8 cellular contexts compared by ENCODE assay signal in genomic region chrX:103063918-103064434, GRCh38. TPM values are rescaled to one million over a fixed set of nuclear protein-coding genes. Genes with fewer than 3 reads are reported as not detected.
DNase-seq lines count a peak whose midpoint lies in the region; ATAC-seq and TF ChIP-seq lines count a peak whose summit lies in the region.

Gene BEX1 (minus strand): TSS chrX:103064171. CDS start chrX:103063274, 897 bp downstream.

- DNase-seq in GM03348 (ENCODE audit: low spot score), result peak; percentile 27
- peak; percentile 87 for DNase-seq in NCI-H2171 treated with DMSO at 0.1 percent for 48 hours (lab: John Stamatoyannopoulos, UW)
- DNase-seq in ascending aorta (ENCODE audit: low spot score in 2 of 2), result no peak
- DNase-seq in stimulated activated CD4-positive, alpha-beta T cell treated with anti-CD3 and anti-CD28 coated beads, Interleukin-4, amount 100 ng/mL, for 1 hour, result peak; percentile 9

- no peaks in the 10 kb centered on the region for H3K36me3 ChIP-seq in ascending aorta
- H3K36me3 ChIP-seq in iPS-15b (ENCODE audit: control insufficient read depth, insufficient read depth, low read length), result no peaks in the 10 kb centered on the region

- intact Hi-C loops in ascending aorta (cut with DNase I), result no loop called here

- ATAC-seq in esophagus mucosa (no peak), GM18867 (IDR thresholded peaks at IDR 0.05; ENCODE audit: unreplicated experiment) (no peak), GM18907 (IDR thresholded peaks at IDR 0.05; ENCODE audit: unreplicated experiment) (no peak)

- TF ChIP-seq CTCF in ascending aorta (IDR thresholded peaks at IDR 0.05), result no peak

- H3K4me3 ChIP-seq in ascending aorta (peak within 1 kb of the TSS; percentile 29 to 51), iPS-15b (ENCODE audit: low read depth, low read length) (peak within 1 kb of the TSS; percentile 56)

- no peak within 1 kb of the TSS for H3K27ac ChIP-seq in ascending aorta

- no peaks in the 10 kb centered on the region for H3K4me1 ChIP-seq in ascending aorta
- H3K4me1 ChIP-seq in iPS-15b (ENCODE audit: control insufficient read depth, insufficient read depth, low read length), result no peaks in the 10 kb centered on the region

- no peak within 1 kb of the TSS for H3K9ac ChIP-seq in iPS-15b (ENCODE audit: low read depth, low read length)

- H3K9me3 ChIP-seq in ascending aorta (no peaks in the 10 kb centered on the region), iPS-15b (ENCODE audit: control insufficient read depth, insufficient read depth, low read length) (no peaks in the 10 kb centered on the region)

- no peaks in the 10 kb centered on the region for H3K27me3 ChIP-seq in ascending aorta
- no peaks in the 10 kb centered on the region for H3K27me3 ChIP-seq in iPS-15b (ENCODE audit: control insufficient read depth, insufficient read depth, low read length)

RNA-seq across cellular contexts. Expression of gene BEX1, which starts in this region (rescaled TPM):
- total RNA-seq in ascending aorta (not detected), esophagus mucosa (not detected)

Comparison
In these comparisons a context has a peak if more than half of its experiments do, and no peak if none do; other contexts are left out.
1. DNase-seq: peak in GM03348 (single experiment), NCI-H2171 treated with DMSO at 0.1 percent for 48 hours (single experiment) and stimulated activated CD4-positive, alpha-beta T cell treated with anti-CD3 and anti-CD28 coated beads, Interleukin-4, amount 100 ng/mL, for 1 hour (single experiment); none in ascending aorta (0 of 2).